ENCODE assay signal across 9 cellular contexts in the genomic region with DNA sequence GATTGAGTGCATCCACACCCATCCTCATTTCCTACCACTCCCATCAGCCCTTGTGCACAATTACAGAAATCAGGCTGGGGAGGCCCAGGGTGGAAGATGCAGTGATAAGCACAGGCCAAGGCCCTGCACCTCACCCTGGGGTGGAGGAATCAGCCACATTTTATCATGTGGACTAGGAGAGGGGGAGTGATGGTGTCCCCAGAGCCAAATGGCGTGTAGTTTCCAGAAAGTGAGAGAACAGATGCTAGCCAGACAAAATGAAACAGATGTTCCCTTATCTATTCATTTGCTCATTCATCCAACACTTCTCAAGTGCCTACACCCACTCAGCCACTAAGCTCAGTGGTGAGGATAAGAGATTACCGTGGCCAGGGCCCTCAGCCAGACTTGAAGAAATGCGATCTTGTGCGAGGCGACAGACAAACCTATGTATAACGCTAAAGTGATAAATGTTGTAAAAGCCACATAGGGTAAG.
A peak's percentile ranks its signal among the peaks of the same experiment; 100 is the strongest.
DNase-seq lines count a peak whose midpoint lies in the region; ATAC-seq and TF ChIP-seq lines count a peak whose summit lies in the region.
"Had no signal": no experiment of that assay in that cellular context is flagged by ENCODE, and none has a peak within 500 bp of the region (broad histone marks: within the 10 kb centered on the region; RNA-seq: fewer than 3 reads in every experiment).

No MANE protein-coding gene starts in this region.

- 0 out of 2 replicates have a peak, but pooled peaks have one; percentile 3 for TF ChIP-seq RAD21 in SK-N-SH (IDR thresholded peaks at IDR 0.05; ENCODE audit: low read length)

- no peaks in the 10 kb centered on the region for H3K27me3 Mint-ChIP-seq in activated CD8-positive, alpha-beta T cell treated with anti-CD3 and anti-CD28 coated beads for 36 hours
- peaks cover 7% of the 10 kb centered on the region for H3K27me3 Mint-ChIP-seq in activated CD8-positive, alpha-beta T cell treated with anti-CD3 and anti-CD28 coated beads, Interleukin-2, amount 10 ng/mL, durations not matched to agents 7 days and 5 days (ENCODE audit: low read depth)

- H3K4me1 ChIP-seq in SK-N-SH (ENCODE audit: control insufficient read depth in 1 of 2, insufficient read depth in 2 of 2, low read depth in 1 of 2, low read length in 1 of 2) (peaks cover 0 to 25% of the 10 kb centered on the region in 2 experiments; a peak in 2 of 4 replicates), transverse colon (peaks cover 15 to 38% (median 22%) of the 10 kb centered on the region in 4 donors)

- H3K4me3 ChIP-seq in SK-N-SH (ENCODE audit: low read depth in 2 of 2, low read length in 1 of 2) (no peak overlapping the region), transverse colon (no peak overlapping the region)

- no peak for TF ChIP-seq POLR2A in transverse colon (IDR thresholded peaks at IDR 0.05)

- H3K4me3 Mint-ChIP-seq in activated CD8-positive, alpha-beta T cell treated with anti-CD3 and anti-CD28 coated beads for 36 hours = no peak overlapping the region
- H3K4me3 Mint-ChIP-seq in activated CD8-positive, alpha-beta T cell treated with anti-CD3 and anti-CD28 coated beads, Interleukin-2, amount 10 ng/mL, durations not matched to agents 7 days and 5 days = no peak overlapping the region

- H3K36me3 ChIP-seq in SK-N-SH (replicated peaks in 1 of 2; ENCODE audit: control insufficient read depth in 1 of 2, insufficient read depth in 2 of 2, low read length in 1 of 2) = no peaks in the 10 kb centered on the region
- H3K36me3 ChIP-seq in transverse colon = no peaks in the 10 kb centered on the region

- intact Hi-C loops in activated CD8-positive, alpha-beta T cell treated with anti-CD3 and anti-CD28 coated beads for 36 hours (cut with micrococcal nuclease) = no loop called here
- intact Hi-C loops in left ventricle myocardium superior (cut with micrococcal nuclease) = no loop called here
- intact Hi-C loops in transverse colon (cut with DNase I; ENCODE audit: low total_unique reads) = no loop called here

- no peak for ATAC-seq in activated CD8-positive, alpha-beta T cell treated with anti-CD3 and anti-CD28 coated beads for 36 hours
- no peak for ATAC-seq in activated CD8-positive, alpha-beta T cell treated with anti-CD3 and anti-CD28 coated beads, Interleukin-2, amount 10 ng/mL, durations not matched to agents 7 days and 5 days
- peak; percentile 97 for ATAC-seq in left ventricle myocardium superior
- no peak for ATAC-seq in GM19023 (IDR thresholded peaks at IDR 0.05; ENCODE audit: unreplicated experiment)

- CTCF ChIA-PET in activated CD8-positive, alpha-beta T cell treated with anti-CD3 and anti-CD28 coated beads for 36 hours (lab: Charles Lee) = no interaction called here
- CTCF ChIA-PET in activated CD8-positive, alpha-beta T cell treated with anti-CD3 and anti-CD28 coated beads, Interleukin-2, amount 10 ng/mL, durations not matched to agents 7 days and 5 days (lab: Charles Lee) = interaction anchor here (1.4 kb wide), 1 partner anchor 9 kb away, joined by 4 read pairs; no protein-coding TSS in a partner anchor
- CTCF ChIA-PET in SK-N-SH (lab: Yijun Ruan, JAX) = interaction anchor here (1.5 to 4.5 kb wide), 2 partner anchors 10 to 48 kb away, joined by 3 to 18 read pairs; no protein-coding TSS in a partner anchor

- no peaks in the 10 kb centered on the region; the same call in 1 of the 2 replicates for H3K27me3 ChIP-seq in SK-N-SH (ENCODE audit: insufficient read depth)
- H3K27me3 ChIP-seq in transverse colon = no peaks in the 10 kb centered on the region

- H3K9me3 ChIP-seq in SK-N-SH (no peaks in the 10 kb centered on the region), transverse colon (no peaks in the 10 kb centered on the region)

- in situ Hi-C loops in transverse colon (cut with MboI; ENCODE audit: low pct_ligation_motif_present in 1 of 4, low pct_unique_long_range_greater_than_20kb in 1 of 4, low sequenced_read_pairs in 3 of 4) (no loop called here), ACHN (cut with HindIII; ENCODE audit: low pct_ligation_motif_present, low pct_unique_long_range_greater_than_20kb, low sequenced_read_pairs) (no loop called here)

- TF ChIP-seq CTCF in activated CD8-positive, alpha-beta T cell treated with anti-CD3 and anti-CD28 coated beads for 36 hours (IDR thresholded peaks at IDR 0.05) = no peak
- TF ChIP-seq CTCF in SK-N-SH (IDR thresholded peaks at IDR 0.05) (no peak), transverse colon (IDR thresholded peaks at IDR 0.05) (no peak)

- H3K9me2 ChIP-seq in SK-N-SH = no peaks in the 10 kb centered on the region

- no peak; a peak in 1 of 4 replicates for TF ChIP-seq EP300 in SK-N-SH (IDR thresholded peaks at IDR 0.05; ENCODE audit: borderline replicate concordance in 1 of 2, low read depth in 1 of 2, low read length in 1 of 2)
- no peak for TF ChIP-seq EP300 in transverse colon (IDR thresholded peaks at IDR 0.05; ENCODE audit: low read depth)

- no peaks in the 10 kb centered on the region for H3K79me2 ChIP-seq in SK-N-SH (ENCODE audit: insufficient read depth)

- H3K4me2 ChIP-seq in SK-N-SH = no peak overlapping the region

- H2AFZ ChIP-seq in SK-N-SH (ENCODE audit: low read depth) = no peak overlapping the region

- no peaks in the 10 kb centered on the region for H4K20me1 ChIP-seq in SK-N-SH (ENCODE audit: insufficient read depth)

- H3K36me3 Mint-ChIP-seq in activated CD8-positive, alpha-beta T cell treated with anti-CD3 and anti-CD28 coated beads for 36 hours (ENCODE audit: low read depth) = no peaks in the 10 kb centered on the region
- no peaks in the 10 kb centered on the region for H3K36me3 Mint-ChIP-seq in activated CD8-positive, alpha-beta T cell treated with anti-CD3 and anti-CD28 coated beads, Interleukin-2, amount 10 ng/mL, durations not matched to agents 7 days and 5 days (ENCODE audit: low read depth)

- POLR2A ChIA-PET in activated CD8-positive, alpha-beta T cell treated with anti-CD3 and anti-CD28 coated beads for 36 hours (lab: Charles Lee) = no interaction called here
- POLR2A ChIA-PET in activated CD8-positive, alpha-beta T cell treated with anti-CD3 and anti-CD28 coated beads, Interleukin-2, amount 10 ng/mL, durations not matched to agents 7 days and 5 days (lab: Charles Lee) = interaction anchor here (0.7 kb wide), 1 partner anchor 20 kb away, joined by 3 read pairs; no protein-coding TSS in a partner anchor
- POLR2A ChIA-PET in SK-N-SH (lab: Yijun Ruan, JAX) = no interaction called here

- H3K9ac ChIP-seq in SK-N-SH = no peak overlapping the region

- DNase-seq in activated CD8-positive, alpha-beta T cell treated with anti-CD3 and anti-CD28 coated beads for 36 hours = peak; percentile 11
- no peak for DNase-seq in activated CD8-positive, alpha-beta T cell treated with anti-CD3 and anti-CD28 coated beads, Interleukin-2, amount 10 ng/mL, durations not matched to agents 7 days and 5 days
- DNase-seq in SK-N-SH = peak; percentile 72
- peak; percentile 75 for DNase-seq in left ventricle myocardium superior
- peak; percentile 38 for DNase-seq in transverse colon
- no peak for DNase-seq in ACHN
- no peak for DNase-seq in HuH-7 (ENCODE audit: low spot score)
- DNase-seq: dermis blood vessel endothelial cell had no signal

- 8% methylated on average over 6 of the region's 6 CpGs for WGBS in SK-N-SH (ENCODE audit: low lambda C conversion rate)
- 49 to 60% methylated on average over 4 to 6 of the region's 6 CpGs for WGBS in transverse colon (ENCODE audit: low coverage in 1 of 2), 2 donors

- no peaks in the 10 kb centered on the region for H3F3A ChIP-seq in SK-N-SH (replicated peaks; ENCODE audit: insufficient read depth)

- H3K27ac Mint-ChIP-seq in activated CD8-positive, alpha-beta T cell treated with anti-CD3 and anti-CD28 coated beads for 36 hours = no peak overlapping the region
- no peak overlapping the region for H3K27ac Mint-ChIP-seq in activated CD8-positive, alpha-beta T cell treated with anti-CD3 and anti-CD28 coated beads, Interleukin-2, amount 10 ng/mL, durations not matched to agents 7 days and 5 days

- no peaks in the 10 kb centered on the region for H3K4me1 Mint-ChIP-seq in activated CD8-positive, alpha-beta T cell treated with anti-CD3 and anti-CD28 coated beads for 36 hours (ENCODE audit: low read depth)
- H3K4me1 Mint-ChIP-seq in activated CD8-positive, alpha-beta T cell treated with anti-CD3 and anti-CD28 coated beads, Interleukin-2, amount 10 ng/mL, durations not matched to agents 7 days and 5 days (ENCODE audit: low read depth) = no peaks in the 10 kb centered on the region

- no peaks in the 10 kb centered on the region for H3K9me3 Mint-ChIP-seq in activated CD8-positive, alpha-beta T cell treated with anti-CD3 and anti-CD28 coated beads for 36 hours
- H3K9me3 Mint-ChIP-seq in activated CD8-positive, alpha-beta T cell treated with anti-CD3 and anti-CD28 coated beads, Interleukin-2, amount 10 ng/mL, durations not matched to agents 7 days and 5 days (ENCODE audit: insufficient read depth) = no peaks in the 10 kb centered on the region

- H3K27ac ChIP-seq in SK-N-SH (ENCODE audit: low read depth in 2 of 2, low read length in 1 of 2) = peak overlapping the region in 1 of 2 experiments; percentile 89; a peak in 2 of 4 replicates
- H3K27ac ChIP-seq in transverse colon = peak overlapping the region in 3 of 4 donors; percentile 20 to 36 (median 30)

TF ChIP-seq in SK-N-SH, 30 proteins besides CTCF, POLR2A, EP300 and RAD21 (continues in another document):
- TF ChIP-seq EZH2phosphoT487 (IDR thresholded peaks at IDR 0.05; ENCODE audit: borderline replicate concordance, low read depth) = no peak
- no peak for TF ChIP-seq JUND (IDR thresholded peaks at IDR 0.05)
- TF ChIP-seq FOXJ3 (CRISPR knock-in tag; IDR thresholded peaks at IDR 0.05) = peak; percentile 63
- TF ChIP-seq ELF1 (IDR thresholded peaks at IDR 0.05) = no peak

Comparison
In these comparisons a context has a peak if more than half of its experiments do, and no peak if none do; other contexts are left out.
1. DNase-seq: peak in activated CD8-positive, alpha-beta T cell treated with anti-CD3 and anti-CD28 coated beads for 36 hours (single experiment), SK-N-SH (single experiment), left ventricle myocardium superior (single experiment) and transverse colon (single experiment); none in activated CD8-positive, alpha-beta T cell treated with anti-CD3 and anti-CD28 coated beads, Interleukin-2, amount 10 ng/mL, durations not matched to agents 7 days and 5 days (single experiment), ACHN (single experiment) and HuH-7 (single experiment).